ENCODE assay signal across 27 cellular contexts in the genomic region with DNA sequence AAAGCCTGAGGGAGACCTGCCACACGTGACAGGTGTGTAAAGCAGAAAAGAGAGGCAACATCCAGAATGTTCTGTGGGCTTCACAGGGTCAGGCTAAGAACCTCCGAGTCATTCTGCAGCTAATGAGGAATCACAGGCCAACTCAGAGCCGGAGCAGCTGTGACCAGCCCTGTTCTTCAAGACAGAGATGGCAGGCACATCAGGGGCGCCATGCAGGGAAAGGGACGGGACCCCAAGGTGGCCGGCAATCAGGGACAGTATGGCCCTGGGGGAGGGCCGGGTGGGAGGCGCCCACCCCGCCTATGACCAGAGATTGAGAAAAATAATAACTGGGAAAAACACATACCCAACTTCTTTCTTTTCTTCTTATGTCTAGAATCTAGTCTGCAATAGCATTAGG.
DNase-seq lines count a peak whose midpoint lies in the region; ATAC-seq, FAIRE-seq and TF ChIP-seq lines count a peak whose summit lies in the region.
"Had no signal": no experiment of that assay in that cellular context is flagged by ENCODE, and none has a peak within 500 bp of the region (broad histone marks: within the 10 kb centered on the region; RNA-seq: fewer than 3 reads in every experiment).

No MANE protein-coding gene starts in this region.

- H3K14ac ChIP-seq in H1 (ENCODE audit: insufficient read length) (no peak overlapping the region), neuronal stem cell (ENCODE audit: low read length) (no peak overlapping the region)

- H3K23ac ChIP-seq in H1 (ENCODE audit: insufficient read length) (no peak overlapping the region), neuronal stem cell (ENCODE audit: low read depth, low read length, poor library complexity) (no peak overlapping the region)

- H3K79me1 ChIP-seq in H1 (ENCODE audit: low read depth, low read length) (peaks cover 2% of the 10 kb centered on the region; the same call in 1 of the 2 replicates), neuronal stem cell (ENCODE audit: low read depth, low read length) (peaks cover 3% of the 10 kb centered on the region)

- no peak for ATAC-seq in GM21447 (IDR thresholded peaks at IDR 0.05; ENCODE audit: unreplicated experiment)
- ATAC-seq in stimulated activated naive CD8-positive, alpha-beta T cell treated with anti-CD3 and anti-CD28 coated beads, Interleukin-15, Interleukin-2, amounts not matched to agents 100 U/mL and 50 U/mL, for 24 hours, result no peak
- ATAC-seq: GM12878 had no signal

- H3K18ac ChIP-seq in H1 (ENCODE audit: extremely low read depth, low read length), result no peak overlapping the region
- no peak overlapping the region for H3K18ac ChIP-seq in neuronal stem cell (ENCODE audit: low read length)

- H3K56ac ChIP-seq in H1 (replicated peaks; ENCODE audit: insufficient read length, low read depth, low read length), result no peak overlapping the region

- H2BK20ac ChIP-seq in H1 (ENCODE audit: low read length), result no peak overlapping the region

- no peak for TF ChIP-seq POLR2A in H1 (IDR thresholded peaks at IDR 0.05; ENCODE audit: control extremely low read depth in 1 of 2, low read depth in 2 of 2, low read length in 2 of 2)

- H3K4me3 ChIP-seq in H1 (ENCODE audit: extremely low read depth in 1 of 4, insufficient read depth in 2 of 4, low read depth in 3 of 4, low read length in 4 of 4), result no peak overlapping the region
- no peak overlapping the region for H3K4me3 ChIP-seq in neuronal stem cell (ENCODE audit: low read length in 2 of 2)
- H3K4me3 ChIP-seq: BLaER1, GM12878 had no signal

- H2BK120ac ChIP-seq in H1 (replicated peaks; ENCODE audit: low read depth, low read length) (no peak overlapping the region), neuronal stem cell (ENCODE audit: low read depth, low read length) (peak overlapping the region; percentile 39)

- H3K27ac ChIP-seq in H1 (ENCODE audit: low read depth, low read length), result no peak overlapping the region
- no peak overlapping the region for H3K27ac ChIP-seq in neuronal stem cell (replicated peaks; ENCODE audit: low read length)
- H3K27ac ChIP-seq: BLaER1 had no signal

- no peak overlapping the region; the same call in 1 of the 2 replicates for H2AK5ac ChIP-seq in H1 (ENCODE audit: low read depth, low read length)
- H2AK5ac ChIP-seq in neuronal stem cell (ENCODE audit: low read depth, low read length), result no peak overlapping the region

- no peak for TF ChIP-seq EP300 in H1 (IDR thresholded peaks at IDR 0.05; ENCODE audit: borderline replicate concordance in 1 of 2, low read depth in 2 of 2, low read length in 2 of 2)

- H2BK15ac ChIP-seq in H1 (ENCODE audit: low read length) (no peak overlapping the region), neuronal stem cell (ENCODE audit: low read length) (no peak overlapping the region)

- H3K4me1 ChIP-seq in H1 (replicated peaks in 1 of 4; ENCODE audit: control insufficient read depth in 3 of 4, insufficient read depth in 4 of 4, low read length in 3 of 4), result no peaks in the 10 kb centered on the region; a peak in 1 of 7 replicates
- H3K4me1 ChIP-seq in neuronal stem cell (ENCODE audit: control insufficient read depth in 2 of 2, insufficient read depth in 1 of 2, low read depth in 1 of 2, low read length in 2 of 2), result no peaks in the 10 kb centered on the region
- H3K4me1 ChIP-seq: BE2C, BLaER1 had no signal

- H4K8ac ChIP-seq in H1 (ENCODE audit: extremely low read depth, insufficient read depth, low read length), result no peak overlapping the region
- no peak overlapping the region for H4K8ac ChIP-seq in neuronal stem cell (ENCODE audit: low read depth, low read length)

- no peak for FAIRE-seq in H1 (lab: Jason Lieb, UNC)
- FAIRE-seq: A204.1, GM12878, GM12892, GM18507 had no signal

- no peaks in the 10 kb centered on the region for H3K79me2 ChIP-seq in H1 (ENCODE audit: control insufficient read depth in 1 of 2, insufficient read depth in 2 of 2, low read length in 2 of 2)

- no peak for DNase-seq in H1 (ENCODE audit: low read depth in 1 of 2, low spot score in 2 of 2)
- DNase-seq in neuronal stem cell (ENCODE audit: low spot score), result no peak
- peak; percentile 49 for DNase-seq in posterior vena cava (ENCODE audit: low spot score)
- DNase-seq in KG1 (lab: John Stamatoyannopoulos, UW), result no peak
- no peak for DNase-seq in activated CD4-positive, alpha-beta T cell treated with anti-CD3 and anti-CD28 coated beads, Interleukin-2, amount 50 U/mL, for 1 hour
- DNase-seq in stimulated activated naive CD8-positive, alpha-beta T cell treated with anti-CD3 and anti-CD28 coated beads, Interleukin-15, Interleukin-2, amounts not matched to agents 100 U/mL and 50 U/mL, for 24 hours, result no peak
- DNase-seq: 8988T; ACHN; BE2C; C1 segment of cervical spinal cord; CD4-positive, alpha-beta memory T cell; CD4-positive, CD25-positive, alpha-beta regulatory T cell; CD8-positive, alpha-beta memory T cell; COR-L47; DMS 273 treated with DMSO at 0.1 percent for 48 hours; DMS153; DMS53; DMS79; DND-41; EL; GDM1 had no signal

- peak overlapping the region; percentile 62; the same call in 1 of the 2 replicates for H2BK12ac ChIP-seq in H1 (ENCODE audit: low read depth, low read length)
- H2BK12ac ChIP-seq in neuronal stem cell (ENCODE audit: low read length), result no peak overlapping the region

- H3K23me2 ChIP-seq in H1 (ENCODE audit: low read depth, low read length), result no peaks in the 10 kb centered on the region

- H4K20me1 ChIP-seq in H1 (replicated peaks in 1 of 2; ENCODE audit: control insufficient read depth in 1 of 2, insufficient read depth in 2 of 2, low read length in 2 of 2), result no peaks in the 10 kb centered on the region
- H4K20me1 ChIP-seq: BLaER1 had no signal

- TF ChIP-seq RAD21 in H1 (IDR thresholded peaks at IDR 0.05 in 1 of 2, conservative IDR thresholded peaks at IDR 0.05 in 1 of 2; ENCODE audit: low read depth in 2 of 2, low read length in 2 of 2), result no peak

- H3K9ac ChIP-seq in H1 (replicated peaks in 1 of 4; ENCODE audit: extremely low read depth in 1 of 4, low read depth in 3 of 4, low read length in 3 of 4) (no peak overlapping the region), neuronal stem cell (ENCODE audit: low read depth, low read length, poor library complexity) (no peak overlapping the region)
- H3K9ac ChIP-seq: BLaER1 had no signal

- intact Hi-C loops in posterior vena cava (cut with DNase I), result no loop called here

- POLR2A ChIA-PET in H1 (lab: Charles Lee; ENCODE audit: partially characterized antibody), result no interaction called here

- no peak overlapping the region for H4K91ac ChIP-seq in H1 (replicated peaks; ENCODE audit: insufficient read length, low read length)
- no peak overlapping the region for H4K91ac ChIP-seq in neuronal stem cell (ENCODE audit: low read depth, low read length, poor library complexity)

- H2BK5ac ChIP-seq in H1 (ENCODE audit: low read depth, low read length) (peak overlapping the region; percentile 56; the same call in 1 of the 2 replicates), neuronal stem cell (ENCODE audit: low read length) (no peak overlapping the region)

- no peaks in the 10 kb centered on the region for H3K9me3 ChIP-seq in H1 (ENCODE audit: insufficient read depth in 2 of 2, low read depth in 1 of 2, low read length in 1 of 2)
- H3K9me3 ChIP-seq in neuronal stem cell (replicated peaks in 1 of 2; ENCODE audit: control insufficient read depth in 2 of 2, insufficient read depth in 1 of 2, low read depth in 1 of 2, low read length in 2 of 2), result no peaks in the 10 kb centered on the region
- H3K9me3 ChIP-seq: BE2C, BLaER1 had no signal

- CTCF ChIA-PET in H1 (lab: Charles Lee; ENCODE audit: partially characterized antibody), result interaction anchor here (0.9 to 1.6 kb wide), 4 partner anchors 107 to 324 kb away, joined by 3 to 8 read pairs (median 4); no protein-coding TSS in a partner anchor

- H3K36me3 ChIP-seq in H1 (ENCODE audit: control insufficient read depth in 2 of 4, insufficient read depth in 4 of 4, low read length in 3 of 4) (no peaks in the 10 kb centered on the region), neuronal stem cell (replicated peaks in 1 of 2; ENCODE audit: control insufficient read depth in 2 of 2, insufficient read depth in 2 of 2, low read length in 2 of 2) (no peaks in the 10 kb centered on the region)
- H3K36me3 ChIP-seq: BE2C, BLaER1 had no signal

- H4K5ac ChIP-seq in H1 (ENCODE audit: insufficient read length, low read depth, low read length), result no peak overlapping the region

- H3K27me3 ChIP-seq in H1 (replicated peaks in 1 of 4; ENCODE audit: control insufficient read depth in 3 of 4, extremely low read depth in 1 of 4, insufficient read depth in 3 of 4, low read length in 3 of 4), result no peaks in the 10 kb centered on the region
- H3K27me3 ChIP-seq in neuronal stem cell (ENCODE audit: control insufficient read depth in 3 of 3, insufficient read depth in 3 of 3, low read depth in 1 of 3, low read length in 3 of 3), result no peaks in the 10 kb centered on the region
- H3K27me3 ChIP-seq: BLaER1 had no signal

- TF ChIP-seq CTCF in H1 (IDR thresholded peaks at IDR 0.05; ENCODE audit: control extremely low read depth in 1 of 3, insufficient read depth in 1 of 3, low read depth in 1 of 3, low read length in 3 of 3), result no peak

- no peak overlapping the region for H2AFZ ChIP-seq in H1 (ENCODE audit: low read length)
- no peak overlapping the region for H2AFZ ChIP-seq in neuronal stem cell (ENCODE audit: low read length)

- H3K4ac ChIP-seq in H1 (replicated peaks; ENCODE audit: insufficient read length, low read depth, low read length) (no peak overlapping the region), neuronal stem cell (ENCODE audit: low read length) (no peak overlapping the region)

- no peak overlapping the region for H3K4me2 ChIP-seq in H1 (ENCODE audit: insufficient read depth in 1 of 2, low read depth in 2 of 2, low read length in 2 of 2)
- H3K4me2 ChIP-seq in neuronal stem cell (ENCODE audit: insufficient read depth, low read length, poor library complexity, severe bottlenecking), result no peak overlapping the region
- H3K4me2 ChIP-seq: BLaER1 had no signal

- WGBS in H1 (ENCODE audit: extremely low coverage in 1 of 2, insufficient coverage in 1 of 2, insufficient read length in 1 of 2, insufficient replicate concordance in 2 of 2, low coverage in 1 of 2, low lambda C conversion rate in 2 of 2, missing lambda C conversion rate in 1 of 2), 2 experiments, result 85% methylated on average over 9 of the region's 9 CpGs; no CpG with 5 or more reads in 1 of the 2 experiments
- no CpG with 5 or more reads among the region's 9 CpGs for WGBS in neuronal stem cell (ENCODE audit: extremely low coverage in 2 of 2, insufficient read length in 2 of 2, insufficient replicate concordance in 1 of 2), 2 donors

TF ChIP-seq in H1, 55 proteins besides CTCF, POLR2A, EP300 and RAD21:
- TF ChIP-seq NANOG (IDR thresholded peaks at IDR 0.05; ENCODE audit: insufficient read depth, low read depth, low read length, poor library complexity, severe bottlenecking) (no peak), HDAC2 (IDR thresholded peaks at IDR 0.05; ENCODE audit: borderline replicate concordance in 1 of 2, low read depth in 2 of 2, low read length in 2 of 2) (no peak), EZH2 (IDR thresholded peaks at IDR 0.05; ENCODE audit: low read depth, low read length, severe bottlenecking) (no peak), CHD1 (IDR thresholded peaks at IDR 0.05; ENCODE audit: low read depth, low read length) (no peak)
